Comparison of ENCODE assay signal across 8 cellular contexts in the genomic region with DNA sequence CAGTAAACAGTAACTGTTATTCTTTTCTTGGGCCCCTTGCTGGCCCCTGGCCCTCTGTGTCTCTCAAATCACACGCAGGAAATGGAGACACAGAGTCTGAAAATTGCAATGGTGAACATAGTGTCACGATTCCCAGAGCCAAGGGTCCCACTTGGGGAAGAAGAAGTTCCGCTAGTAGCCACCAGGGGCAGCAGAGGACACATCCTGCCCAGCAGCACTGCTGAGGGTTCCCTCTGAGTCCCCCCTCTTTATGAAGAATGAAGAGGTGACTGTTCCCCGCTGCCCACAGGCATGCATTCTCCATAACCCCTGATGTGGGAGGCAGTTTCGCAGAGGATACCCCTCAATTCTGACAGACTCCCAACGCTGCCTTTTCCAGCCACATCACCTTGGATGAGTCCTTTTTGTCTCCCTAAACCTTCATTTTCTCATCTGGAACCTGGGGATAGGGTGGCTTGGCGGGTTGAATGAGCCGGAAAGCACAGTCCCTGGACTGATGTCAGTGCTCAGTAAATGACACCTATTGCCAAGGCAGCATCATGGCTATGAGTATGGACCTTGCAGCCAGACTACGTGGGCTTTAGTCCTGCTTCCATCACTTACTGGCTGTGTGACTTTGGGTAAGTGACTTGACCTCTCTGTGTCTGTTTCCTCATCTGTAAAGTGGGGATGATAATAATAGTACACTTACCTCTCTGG.
A peak's percentile ranks its signal among the peaks of the same experiment; 100 is the strongest.
DNase-seq lines count a peak whose midpoint lies in the region; ATAC-seq, FAIRE-seq and TF ChIP-seq lines count a peak whose summit lies in the region.

No MANE protein-coding gene starts in this region.

- TF ChIP-seq CTCF in D721Med (IDR thresholded peaks at IDR 0.05; ENCODE audit: insufficient read depth, missing control alignments) = peak; percentile 65
- peak; percentile 67 to 89 (median 78) for TF ChIP-seq CTCF in body of pancreas (IDR thresholded peaks at IDR 0.05)

- no peak overlapping the region for H3K4me3 ChIP-seq in body of pancreas

- no peak for FAIRE-seq in D721Med (lab: Jason Lieb, UNC)

- no peaks in the 10 kb centered on the region for H3K9me3 ChIP-seq in body of pancreas

- intact Hi-C loops in body of pancreas (cut with DNase I) (no loop called here), left colon (cut with DNase I, micrococcal nuclease) (no loop called here)

- H3K36me3 ChIP-seq in body of pancreas (replicated peaks in 1 of 2; ENCODE audit: insufficient read depth in 1 of 2, low read depth in 2 of 2) = no peaks in the 10 kb centered on the region

- DNase-seq in D721Med (ENCODE audit: insufficient read length, low spot score) (no peak), SKM-1 treated with dmso at 0.1 percent for 144 hours (lab: John Stamatoyannopoulos, UW; ENCODE audit: unreplicated experiment) (peak; percentile 50), body of pancreas (peak; percentile 52 to 76 (median 64)), left colon (peak in 1 of 2 donors; percentile 54), mesenteric fat pad (ENCODE audit: low spot score) (no peak), DMS114 treated with DMSO at 0.1 percent for 48 hours (lab: John Stamatoyannopoulos, UW; ENCODE audit: unreplicated experiment) (no peak)
- peak; percentile 11 for DNase-seq in stimulated activated CD8-positive, alpha-beta memory T cell treated with anti-CD3 and anti-CD28 coated beads, Interleukin-15, amount 100 ng/mL, for 48 hours (ENCODE audit: low read depth in 2 of 2)

- no peak overlapping the region for H3K27ac ChIP-seq in body of pancreas

- WGBS in body of pancreas, 2 donors = 32 to 62% methylated on average over 7 to 9 of the region's 9 CpGs

- no peak for TF ChIP-seq POLR2A in body of pancreas (IDR thresholded peaks at IDR 0.05)

- H3K4me1 ChIP-seq in body of pancreas = no peaks in the 10 kb centered on the region

- H3K27me3 ChIP-seq in body of pancreas = no peaks in the 10 kb centered on the region

- ATAC-seq in HG03354 (IDR thresholded peaks at IDR 0.05; ENCODE audit: poor library complexity, severe bottlenecking, unreplicated experiment) = peak; percentile 51
- peak; percentile 70 for ATAC-seq in body of pancreas
- peak; percentile 58 for ATAC-seq in left colon

Comparison
In these comparisons a context has a peak if more than half of its experiments do, and no peak if none do; other contexts are left out.
1. DNase-seq: peak in SKM-1 treated with dmso at 0.1 percent for 144 hours (single experiment), body of pancreas (4 of 4) and stimulated activated CD8-positive, alpha-beta memory T cell treated with anti-CD3 and anti-CD28 coated beads, Interleukin-15, amount 100 ng/mL, for 48 hours (2 of 2); none in D721Med (single experiment), mesenteric fat pad (single experiment) and DMS114 treated with DMSO at 0.1 percent for 48 hours (single experiment).
2. Peak in every context shown above with its lines, with median percentiles within 50 percentile points of each other: ATAC-seq.